ENCODE assay signal across 7 cellular contexts in the genomic region with DNA sequence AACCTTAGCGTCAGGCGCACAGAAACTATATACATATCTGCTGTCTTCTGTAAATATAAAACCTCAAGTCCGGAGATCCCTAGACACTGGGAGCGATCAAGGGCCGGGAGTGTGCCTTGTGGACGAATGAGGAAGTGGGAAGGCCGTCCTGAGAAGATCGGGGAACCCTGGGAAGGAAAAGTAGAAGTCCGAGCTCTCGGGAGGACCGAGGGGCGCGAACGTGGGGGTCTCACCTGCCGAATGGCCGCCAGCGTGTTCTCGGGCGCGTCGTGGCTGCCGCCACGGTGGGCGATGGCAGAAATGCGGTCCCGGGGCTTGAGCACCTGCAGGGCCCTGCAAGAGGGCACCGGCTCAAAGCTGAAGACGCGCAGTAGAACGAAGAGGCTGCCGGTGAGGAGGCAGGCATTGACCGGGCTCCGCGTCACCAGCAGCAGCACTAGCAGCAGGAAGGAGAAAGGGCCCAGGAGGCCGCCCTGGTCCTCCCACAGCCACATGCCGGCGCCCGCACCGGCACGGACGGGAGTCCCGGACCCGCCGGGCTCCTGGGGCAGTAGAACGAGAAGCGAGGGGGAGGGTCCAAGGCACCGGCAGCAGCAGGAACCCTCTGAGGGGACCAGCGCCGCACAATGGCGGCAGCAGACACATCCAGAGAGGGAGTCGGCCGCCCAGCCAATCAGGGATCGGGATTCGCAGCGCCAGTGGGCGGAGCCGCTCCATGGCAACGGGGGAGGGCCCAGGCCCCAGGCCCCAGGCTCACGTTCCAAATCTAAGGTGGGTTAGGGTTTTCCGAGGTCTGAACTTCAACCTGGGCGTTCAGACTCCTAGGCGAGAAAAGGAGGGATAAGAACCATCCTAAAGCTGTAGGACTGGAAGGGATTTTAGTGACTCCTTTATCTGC.
DNase-seq lines count a peak whose midpoint lies in the region; ATAC-seq, FAIRE-seq and TF ChIP-seq lines count a peak whose summit lies in the region.

A gene with protein sequence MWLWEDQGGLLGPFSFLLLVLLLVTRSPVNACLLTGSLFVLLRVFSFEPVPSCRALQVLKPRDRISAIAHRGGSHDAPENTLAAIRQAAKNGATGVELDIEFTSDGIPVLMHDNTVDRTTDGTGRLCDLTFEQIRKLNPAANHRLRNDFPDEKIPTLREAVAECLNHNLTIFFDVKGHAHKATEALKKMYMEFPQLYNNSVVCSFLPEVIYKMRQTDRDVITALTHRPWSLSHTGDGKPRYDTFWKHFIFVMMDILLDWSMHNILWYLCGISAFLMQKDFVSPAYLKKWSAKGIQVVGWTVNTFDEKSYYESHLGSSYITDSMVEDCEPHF (minus strand): TSS at position 628 of the 898 bp plus-strand sequence. CDS start 134 bp downstream, at position 494.

- peak; percentile 55 for ATAC-seq in HG02973 (IDR thresholded peaks at IDR 0.05; ENCODE audit: unreplicated experiment)

- TF ChIP-seq CTCF in retinal pigment epithelial cell (conservative IDR thresholded peaks at IDR 0.05; ENCODE audit: low read depth, low read length): peak; percentile 38

- peak; percentile 92 for FAIRE-seq in GM18507 (lab: Jason Lieb, UNC)

- DNase-seq in GM18507 (ENCODE audit: extremely low spot score, insufficient read length, low read depth): peak; percentile 85
- peak; percentile 92 to 95 for DNase-seq in NCI-H1930 (lab: John Stamatoyannopoulos, UW)
- DNase-seq in T-helper 9 cell: peak; percentile 92
- peak; percentile 97 for DNase-seq in astrocyte of the hippocampus (ENCODE audit: low read depth, low spot score)
- peak; percentile 96 to 97 for DNase-seq in hippocampal formation (lab: John Stamatoyannopoulos, UW)
- DNase-seq in retinal pigment epithelial cell (ENCODE audit: low read depth): peak; percentile 55

- H3K4me3 ChIP-seq in retinal pigment epithelial cell (ENCODE audit: low read length): peak within 1 kb of the TSS; percentile 85

Comparison
In these comparisons a context has a peak if more than half of its experiments do, and no peak if none do; other contexts are left out.
1. Peak in every context shown above with its lines: DNase-seq, ATAC-seq and H3K4me3 ChIP-seq.